In genomic region chr2:217787160-217787877, GRCh38 we compare ENCODE assay signal across 1 cellular context.
TF ChIP-seq lines count a peak whose summit lies in the region.

No MANE protein-coding gene starts in this region.

TF ChIP-seq in HepG2, 621 proteins besides CTCF, POLR2A, EP300 and RAD21 (continued from another document):
- TF ChIP-seq BORCS8-MEF2B (CRISPR knock-in tag; IDR thresholded peaks at IDR 0.05), result no peak
- TF ChIP-seq, protein P1, sequence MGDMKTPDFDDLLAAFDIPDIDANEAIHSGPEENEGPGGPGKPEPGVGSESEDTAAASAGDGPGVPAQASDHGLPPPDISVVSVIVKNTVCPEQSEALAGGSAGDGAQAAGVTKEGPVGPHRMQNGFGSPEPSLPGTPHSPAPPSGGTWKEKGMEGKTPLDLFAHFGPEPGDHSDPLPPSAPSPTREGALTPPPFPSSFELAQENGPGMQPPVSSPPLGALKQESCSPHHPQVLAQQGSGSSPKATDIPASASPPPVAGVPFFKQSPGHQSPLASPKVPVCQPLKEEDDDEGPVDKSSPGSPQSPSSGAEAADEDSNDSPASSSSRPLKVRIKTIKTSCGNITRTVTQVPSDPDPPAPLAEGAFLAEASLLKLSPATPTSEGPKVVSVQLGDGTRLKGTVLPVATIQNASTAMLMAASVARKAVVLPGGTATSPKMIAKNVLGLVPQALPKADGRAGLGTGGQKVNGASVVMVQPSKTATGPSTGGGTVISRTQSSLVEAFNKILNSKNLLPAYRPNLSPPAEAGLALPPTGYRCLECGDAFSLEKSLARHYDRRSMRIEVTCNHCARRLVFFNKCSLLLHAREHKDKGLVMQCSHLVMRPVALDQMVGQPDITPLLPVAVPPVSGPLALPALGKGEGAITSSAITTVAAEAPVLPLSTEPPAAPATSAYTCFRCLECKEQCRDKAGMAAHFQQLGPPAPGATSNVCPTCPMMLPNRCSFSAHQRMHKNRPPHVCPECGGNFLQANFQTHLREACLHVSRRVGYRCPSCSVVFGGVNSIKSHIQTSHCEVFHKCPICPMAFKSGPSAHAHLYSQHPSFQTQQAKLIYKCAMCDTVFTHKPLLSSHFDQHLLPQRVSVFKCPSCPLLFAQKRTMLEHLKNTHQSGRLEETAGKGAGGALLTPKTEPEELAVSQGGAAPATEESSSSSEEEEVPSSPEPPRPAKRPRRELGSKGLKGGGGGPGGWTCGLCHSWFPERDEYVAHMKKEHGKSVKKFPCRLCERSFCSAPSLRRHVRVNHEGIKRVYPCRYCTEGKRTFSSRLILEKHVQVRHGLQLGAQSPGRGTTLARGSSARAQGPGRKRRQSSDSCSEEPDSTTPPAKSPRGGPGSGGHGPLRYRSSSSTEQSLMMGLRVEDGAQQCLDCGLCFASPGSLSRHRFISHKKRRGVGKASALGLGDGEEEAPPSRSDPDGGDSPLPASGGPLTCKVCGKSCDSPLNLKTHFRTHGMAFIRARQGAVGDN (CRISPR knock-in tag; IDR thresholded peaks at IDR 0.05), result peak; percentile 50
- TF ChIP-seq ZFP36L2 (CRISPR knock-in tag; IDR thresholded peaks at IDR 0.05), result no peak
- TF ChIP-seq, protein P2, sequence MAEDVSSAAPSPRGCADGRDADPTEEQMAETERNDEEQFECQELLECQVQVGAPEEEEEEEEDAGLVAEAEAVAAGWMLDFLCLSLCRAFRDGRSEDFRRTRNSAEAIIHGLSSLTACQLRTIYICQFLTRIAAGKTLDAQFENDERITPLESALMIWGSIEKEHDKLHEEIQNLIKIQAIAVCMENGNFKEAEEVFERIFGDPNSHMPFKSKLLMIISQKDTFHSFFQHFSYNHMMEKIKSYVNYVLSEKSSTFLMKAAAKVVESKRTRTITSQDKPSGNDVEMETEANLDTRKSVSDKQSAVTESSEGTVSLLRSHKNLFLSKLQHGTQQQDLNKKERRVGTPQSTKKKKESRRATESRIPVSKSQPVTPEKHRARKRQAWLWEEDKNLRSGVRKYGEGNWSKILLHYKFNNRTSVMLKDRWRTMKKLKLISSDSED (CRISPR knock-in tag; IDR thresholded peaks at IDR 0.05), result no peak
- peak; percentile 29 for TF ChIP-seq AGO2 (optimal IDR thresholded peaks at IDR 0.05; ENCODE audit: low read depth, low read length)
- no peak for TF ChIP-seq GPN1 (CRISPR knock-in tag; IDR thresholded peaks at IDR 0.05; ENCODE audit: borderline replicate concordance)
- 0 out of 2 replicates have a peak, but pooled peaks have one; percentile 56 for TF ChIP-seq ZNF572 (CRISPR knock-in tag; IDR thresholded peaks at IDR 0.05)
- no peak for TF ChIP-seq TCF12 (IDR thresholded peaks at IDR 0.05)
- TF ChIP-seq TCF12 (CRISPR knock-in tag; IDR thresholded peaks at IDR 0.05), result no peak
- no peak for TF ChIP-seq ZNF282 (IDR thresholded peaks at IDR 0.05; ENCODE audit: partially characterized antibody)
- no peak for TF ChIP-seq ZNF431 (CRISPR knock-in tag; IDR thresholded peaks at IDR 0.05; ENCODE audit: borderline replicate concordance, low read depth)
- TF ChIP-seq TMF1 (CRISPR knock-in tag; IDR thresholded peaks at IDR 0.05; ENCODE audit: low read depth), result no peak
- TF ChIP-seq ZNF569 (CRISPR knock-in tag; IDR thresholded peaks at IDR 0.05; ENCODE audit: borderline replicate concordance), result 0 out of 2 replicates have a peak, but pooled peaks have one; percentile 67
- TF ChIP-seq, protein P3, sequence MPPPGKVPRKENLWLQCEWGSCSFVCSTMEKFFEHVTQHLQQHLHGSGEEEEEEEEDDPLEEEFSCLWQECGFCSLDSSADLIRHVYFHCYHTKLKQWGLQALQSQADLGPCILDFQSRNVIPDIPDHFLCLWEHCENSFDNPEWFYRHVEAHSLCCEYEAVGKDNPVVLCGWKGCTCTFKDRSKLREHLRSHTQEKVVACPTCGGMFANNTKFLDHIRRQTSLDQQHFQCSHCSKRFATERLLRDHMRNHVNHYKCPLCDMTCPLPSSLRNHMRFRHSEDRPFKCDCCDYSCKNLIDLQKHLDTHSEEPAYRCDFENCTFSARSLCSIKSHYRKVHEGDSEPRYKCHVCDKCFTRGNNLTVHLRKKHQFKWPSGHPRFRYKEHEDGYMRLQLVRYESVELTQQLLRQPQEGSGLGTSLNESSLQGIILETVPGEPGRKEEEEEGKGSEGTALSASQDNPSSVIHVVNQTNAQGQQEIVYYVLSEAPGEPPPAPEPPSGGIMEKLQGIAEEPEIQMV (CRISPR knock-in tag; IDR thresholded peaks at IDR 0.05; ENCODE audit: low read depth), result no peak
TF ChIP-seq in HepG2: peak in this region for 7.
